ENCODE assay signal across 1 cellular context in the genomic region with DNA sequence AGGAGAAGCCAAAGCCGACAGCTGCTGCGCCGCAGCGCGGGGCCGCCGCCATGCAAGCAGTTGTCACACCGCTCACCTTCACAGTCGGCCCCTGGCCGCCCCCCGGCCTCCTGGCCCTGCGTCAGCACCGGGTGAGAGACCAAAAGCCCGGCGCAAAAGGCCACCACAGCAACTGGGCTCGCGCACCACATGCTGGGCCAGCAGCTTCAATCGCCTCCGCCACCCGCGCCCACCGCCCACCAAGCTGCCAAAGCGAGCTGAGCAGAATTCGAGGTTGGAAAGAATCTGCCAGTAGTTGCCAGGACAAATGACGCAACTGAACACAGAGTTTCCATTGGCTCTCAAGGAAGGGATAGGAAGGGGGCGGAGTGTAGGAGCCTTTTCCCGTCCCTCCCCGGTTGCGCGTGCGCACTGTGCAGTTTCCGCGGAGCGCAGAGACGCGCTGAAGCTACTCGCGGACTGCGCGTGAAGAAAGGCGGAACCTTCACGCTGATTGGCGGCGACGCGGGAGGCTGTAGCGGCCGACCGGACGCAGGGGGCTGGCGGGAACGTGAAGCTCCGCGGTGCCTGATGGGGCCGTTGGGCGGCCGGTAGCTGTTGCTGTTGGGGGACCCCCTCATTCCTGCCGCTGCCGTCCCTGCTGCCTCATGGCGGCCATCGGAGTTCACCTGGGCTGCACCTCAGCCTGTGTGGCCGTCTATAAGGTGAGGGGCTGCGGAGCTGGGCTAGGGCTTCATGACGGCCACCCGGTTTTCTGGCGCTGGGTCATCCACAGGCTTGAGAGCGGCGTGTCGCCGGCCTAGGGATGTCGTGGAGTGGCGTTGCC.
TF ChIP-seq lines count a peak whose summit lies in the region.

A gene (minus strand): TSS at position 282 of the 826 bp plus-strand sequence. CDS start 91 bp downstream, at position 191.
A gene with protein sequence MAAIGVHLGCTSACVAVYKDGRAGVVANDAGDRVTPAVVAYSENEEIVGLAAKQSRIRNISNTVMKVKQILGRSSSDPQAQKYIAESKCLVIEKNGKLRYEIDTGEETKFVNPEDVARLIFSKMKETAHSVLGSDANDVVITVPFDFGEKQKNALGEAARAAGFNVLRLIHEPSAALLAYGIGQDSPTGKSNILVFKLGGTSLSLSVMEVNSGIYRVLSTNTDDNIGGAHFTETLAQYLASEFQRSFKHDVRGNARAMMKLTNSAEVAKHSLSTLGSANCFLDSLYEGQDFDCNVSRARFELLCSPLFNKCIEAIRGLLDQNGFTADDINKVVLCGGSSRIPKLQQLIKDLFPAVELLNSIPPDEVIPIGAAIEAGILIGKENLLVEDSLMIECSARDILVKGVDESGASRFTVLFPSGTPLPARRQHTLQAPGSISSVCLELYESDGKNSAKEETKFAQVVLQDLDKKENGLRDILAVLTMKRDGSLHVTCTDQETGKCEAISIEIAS (plus strand): TSS at position 551 of the 826 bp plus-strand sequence. CDS start 97 bp downstream, at position 648.
A gene with protein sequence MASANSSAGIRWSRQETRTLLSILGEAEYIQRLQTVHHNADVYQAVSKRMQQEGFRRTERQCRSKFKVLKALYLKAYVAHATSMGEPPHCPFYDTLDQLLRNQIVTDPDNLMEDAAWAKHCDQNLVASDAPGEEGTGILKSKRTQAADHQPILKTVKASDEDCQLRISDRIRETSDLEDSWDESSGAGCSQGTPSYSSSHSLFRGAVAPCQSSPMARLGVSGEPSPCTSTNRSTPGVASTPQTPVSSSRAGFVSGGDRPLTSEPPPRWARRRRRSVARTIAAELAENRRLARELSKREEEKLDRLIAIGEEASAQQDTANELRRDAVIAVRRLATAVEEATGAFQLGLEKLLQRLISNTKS (plus strand): TSS at position 551 of the 826 bp plus-strand sequence. CDS start 3,979 bp downstream, outside the sequence.

TF ChIP-seq in HepG2, 621 proteins besides CTCF, POLR2A, EP300 and RAD21 (continued from another document and continues in another):
- TF ChIP-seq, protein P1, sequence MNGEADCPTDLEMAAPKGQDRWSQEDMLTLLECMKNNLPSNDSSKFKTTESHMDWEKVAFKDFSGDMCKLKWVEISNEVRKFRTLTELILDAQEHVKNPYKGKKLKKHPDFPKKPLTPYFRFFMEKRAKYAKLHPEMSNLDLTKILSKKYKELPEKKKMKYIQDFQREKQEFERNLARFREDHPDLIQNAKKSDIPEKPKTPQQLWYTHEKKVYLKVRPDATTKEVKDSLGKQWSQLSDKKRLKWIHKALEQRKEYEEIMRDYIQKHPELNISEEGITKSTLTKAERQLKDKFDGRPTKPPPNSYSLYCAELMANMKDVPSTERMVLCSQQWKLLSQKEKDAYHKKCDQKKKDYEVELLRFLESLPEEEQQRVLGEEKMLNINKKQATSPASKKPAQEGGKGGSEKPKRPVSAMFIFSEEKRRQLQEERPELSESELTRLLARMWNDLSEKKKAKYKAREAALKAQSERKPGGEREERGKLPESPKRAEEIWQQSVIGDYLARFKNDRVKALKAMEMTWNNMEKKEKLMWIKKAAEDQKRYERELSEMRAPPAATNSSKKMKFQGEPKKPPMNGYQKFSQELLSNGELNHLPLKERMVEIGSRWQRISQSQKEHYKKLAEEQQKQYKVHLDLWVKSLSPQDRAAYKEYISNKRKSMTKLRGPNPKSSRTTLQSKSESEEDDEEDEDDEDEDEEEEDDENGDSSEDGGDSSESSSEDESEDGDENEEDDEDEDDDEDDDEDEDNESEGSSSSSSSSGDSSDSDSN (CRISPR knock-in tag; IDR thresholded peaks at IDR 0.05): peak; percentile 67; the same call in 1 of the 2 replicates
- TF ChIP-seq NCOA2 (CRISPR knock-in tag; IDR thresholded peaks at IDR 0.05) (peak; percentile 27; the same call in 1 of the 2 replicates), ISX (CRISPR knock-in tag; conservative IDR thresholded peaks at IDR 0.05) (0 out of 2 replicates have a peak, but pooled peaks have one; percentile 56), RBM39 (IDR thresholded peaks at IDR 0.05; ENCODE audit: low read depth, low read length, poor library complexity, severe bottlenecking) (no peak), JUND (CRISPR knock-in tag; IDR thresholded peaks at IDR 0.05) (no peak; the same call in 1 of the 2 replicates), SP5 (CRISPR knock-in tag; IDR thresholded peaks at IDR 0.05; ENCODE audit: borderline replicate concordance, low read depth) (0 out of 2 replicates have a peak, but pooled peaks have one; percentile 3), NCOA5 (CRISPR knock-in tag; IDR thresholded peaks at IDR 0.05) (no peak), ZNF775 (CRISPR knock-in tag; IDR thresholded peaks at IDR 0.05; ENCODE audit: borderline replicate concordance) (no peak), ZNF607 (CRISPR knock-in tag; IDR thresholded peaks at IDR 0.05; ENCODE audit: borderline replicate concordance) (peak; percentile 70; the same call in 1 of the 2 replicates), TCF12 (IDR thresholded peaks at IDR 0.05) (no peak), TCF12 (CRISPR knock-in tag; IDR thresholded peaks at IDR 0.05) (peak; percentile 27; the same call in 1 of the 2 replicates), ZFP36L1 (CRISPR knock-in tag; IDR thresholded peaks at IDR 0.05) (no peak), ZNF746 (CRISPR knock-in tag; IDR thresholded peaks at IDR 0.05) (peak; percentile 60; the same call in 1 of the 2 replicates), NKX3-1 (CRISPR knock-in tag; IDR thresholded peaks at IDR 0.05) (peak; percentile 73; the same call in 1 of the 2 replicates), REL (CRISPR knock-in tag; conservative IDR thresholded peaks at IDR 0.05) (peak; percentile 76; the same call in 1 of the 2 replicates), ZNF552 (CRISPR knock-in tag; IDR thresholded peaks at IDR 0.05; ENCODE audit: borderline replicate concordance) (peak; percentile 78; the same call in 1 of the 2 replicates), MED13 (CRISPR knock-in tag; IDR thresholded peaks at IDR 0.05) (peak; percentile 73; the same call in 1 of the 2 replicates), ATF1 (CRISPR knock-in tag; IDR thresholded peaks at IDR 0.05) (peak; percentile 95), ZNF768 (CRISPR knock-in tag; IDR thresholded peaks at IDR 0.05) (no peak; the same call in 1 of the 2 replicates), ZNF766 (CRISPR knock-in tag; IDR thresholded peaks at IDR 0.05; ENCODE audit: borderline replicate concordance) (peak; percentile 18; the same call in 1 of the 2 replicates), POLR2G (IDR thresholded peaks at IDR 0.05; ENCODE audit: low read depth, low read length) (peak; percentile 78), CREB1 (IDR thresholded peaks at IDR 0.05) (peak; percentile 96), CREB1 (CRISPR knock-in tag; IDR thresholded peaks at IDR 0.05) (peak; percentile 99), FOXA3 (CRISPR knock-in tag; IDR thresholded peaks at IDR 0.05) (peak; percentile 34), TOE1 (CRISPR knock-in tag; IDR thresholded peaks at IDR 0.05) (peak; percentile 55; the same call in 1 of the 2 replicates), MEIS1 (CRISPR knock-in tag; IDR thresholded peaks at IDR 0.05; ENCODE audit: borderline replicate concordance) (peak; percentile 69; the same call in 1 of the 2 replicates), ZNF180 (CRISPR knock-in tag; IDR thresholded peaks at IDR 0.05; ENCODE audit: borderline replicate concordance, low read depth) (peak; percentile 55; the same call in 1 of the 2 replicates), GFI1 (CRISPR knock-in tag; IDR thresholded peaks at IDR 0.05; ENCODE audit: borderline replicate concordance) (no peak; the same call in 1 of the 2 replicates), ZC3H13 (CRISPR knock-in tag; IDR thresholded peaks at IDR 0.05) (peak; percentile 72), SATB2 (CRISPR knock-in tag; IDR thresholded peaks at IDR 0.05) (no peak), ZNF550 (CRISPR knock-in tag; IDR thresholded peaks at IDR 0.05; ENCODE audit: borderline replicate concordance) (0 out of 2 replicates have a peak, but pooled peaks have one; percentile 68), NONO (IDR thresholded peaks at IDR 0.05) (no peak), NONO (CRISPR knock-in tag; conservative IDR thresholded peaks at IDR 0.05) (peak; percentile 27), ZKSCAN8 (CRISPR knock-in tag; IDR thresholded peaks at IDR 0.05; ENCODE audit: borderline replicate concordance) (no peak), STAT5B (CRISPR knock-in tag; IDR thresholded peaks at IDR 0.05) (no peak), GATAD1 (CRISPR knock-in tag; IDR thresholded peaks at IDR 0.05) (peak; percentile 95), RXRA (CRISPR knock-in tag; IDR thresholded peaks at IDR 0.05) (peak; percentile 55), MZF1 (CRISPR knock-in tag; IDR thresholded peaks at IDR 0.05; ENCODE audit: borderline replicate concordance) (0 out of 2 replicates have a peak, but pooled peaks have one; percentile 15), ADNP (CRISPR knock-in tag; IDR thresholded peaks at IDR 0.05) (no peak), SP140L (CRISPR knock-in tag; IDR thresholded peaks at IDR 0.05; ENCODE audit: borderline replicate concordance) (no peak), CC2D1A (CRISPR knock-in tag; IDR thresholded peaks at IDR 0.05) (no peak), NFIB (CRISPR knock-in tag; IDR thresholded peaks at IDR 0.05; ENCODE audit: borderline replicate concordance) (no peak), ZNF781 (CRISPR knock-in tag; IDR thresholded peaks at IDR 0.05; ENCODE audit: borderline replicate concordance, not compliant biosample characterization) (peak; percentile 24)
- TF ChIP-seq, protein P2, sequence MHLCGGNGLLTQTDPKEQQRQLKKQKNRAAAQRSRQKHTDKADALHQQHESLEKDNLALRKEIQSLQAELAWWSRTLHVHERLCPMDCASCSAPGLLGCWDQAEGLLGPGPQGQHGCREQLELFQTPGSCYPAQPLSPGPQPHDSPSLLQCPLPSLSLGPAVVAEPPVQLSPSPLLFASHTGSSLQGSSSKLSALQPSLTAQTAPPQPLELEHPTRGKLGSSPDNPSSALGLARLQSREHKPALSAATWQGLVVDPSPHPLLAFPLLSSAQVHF (CRISPR knock-in tag; IDR thresholded peaks at IDR 0.05): peak; percentile 82; the same call in 1 of the 2 replicates
- TF ChIP-seq, protein P3, sequence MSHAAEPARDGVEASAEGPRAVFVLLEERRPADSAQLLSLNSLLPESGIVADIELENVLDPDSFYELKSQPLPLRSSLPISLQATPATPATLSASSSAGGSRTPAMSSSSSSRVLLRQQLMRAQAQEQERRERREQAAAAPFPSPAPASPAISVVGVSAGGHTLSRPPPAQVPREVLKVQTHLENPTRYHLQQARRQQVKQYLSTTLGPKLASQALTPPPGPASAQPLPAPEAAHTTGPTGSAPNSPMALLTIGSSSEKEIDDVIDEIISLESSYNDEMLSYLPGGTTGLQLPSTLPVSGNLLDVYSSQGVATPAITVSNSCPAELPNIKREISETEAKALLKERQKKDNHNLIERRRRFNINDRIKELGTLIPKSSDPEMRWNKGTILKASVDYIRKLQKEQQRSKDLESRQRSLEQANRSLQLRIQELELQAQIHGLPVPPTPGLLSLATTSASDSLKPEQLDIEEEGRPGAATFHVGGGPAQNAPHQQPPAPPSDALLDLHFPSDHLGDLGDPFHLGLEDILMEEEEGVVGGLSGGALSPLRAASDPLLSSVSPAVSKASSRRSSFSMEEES (CRISPR knock-in tag; IDR thresholded peaks at IDR 0.05): 0 out of 2 replicates have a peak, but pooled peaks have one; percentile 19
- TF ChIP-seq, protein P4, sequence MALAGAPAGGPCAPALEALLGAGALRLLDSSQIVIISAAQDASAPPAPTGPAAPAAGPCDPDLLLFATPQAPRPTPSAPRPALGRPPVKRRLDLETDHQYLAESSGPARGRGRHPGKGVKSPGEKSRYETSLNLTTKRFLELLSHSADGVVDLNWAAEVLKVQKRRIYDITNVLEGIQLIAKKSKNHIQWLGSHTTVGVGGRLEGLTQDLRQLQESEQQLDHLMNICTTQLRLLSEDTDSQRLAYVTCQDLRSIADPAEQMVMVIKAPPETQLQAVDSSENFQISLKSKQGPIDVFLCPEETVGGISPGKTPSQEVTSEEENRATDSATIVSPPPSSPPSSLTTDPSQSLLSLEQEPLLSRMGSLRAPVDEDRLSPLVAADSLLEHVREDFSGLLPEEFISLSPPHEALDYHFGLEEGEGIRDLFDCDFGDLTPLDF (CRISPR knock-in tag; IDR thresholded peaks at IDR 0.05): peak; percentile 93
- TF ChIP-seq, protein P5, sequence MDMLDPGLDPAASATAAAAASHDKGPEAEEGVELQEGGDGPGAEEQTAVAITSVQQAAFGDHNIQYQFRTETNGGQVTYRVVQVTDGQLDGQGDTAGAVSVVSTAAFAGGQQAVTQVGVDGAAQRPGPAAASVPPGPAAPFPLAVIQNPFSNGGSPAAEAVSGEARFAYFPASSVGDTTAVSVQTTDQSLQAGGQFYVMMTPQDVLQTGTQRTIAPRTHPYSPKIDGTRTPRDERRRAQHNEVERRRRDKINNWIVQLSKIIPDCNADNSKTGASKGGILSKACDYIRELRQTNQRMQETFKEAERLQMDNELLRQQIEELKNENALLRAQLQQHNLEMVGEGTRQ (IDR thresholded peaks at IDR 0.05; ENCODE audit: low read depth, low read length): no peak
- TF ChIP-seq, protein P5 (CRISPR knock-in tag; IDR thresholded peaks at IDR 0.05; ENCODE audit: borderline replicate concordance): no peak; the same call in 1 of the 2 replicates
- TF ChIP-seq, protein P6, sequence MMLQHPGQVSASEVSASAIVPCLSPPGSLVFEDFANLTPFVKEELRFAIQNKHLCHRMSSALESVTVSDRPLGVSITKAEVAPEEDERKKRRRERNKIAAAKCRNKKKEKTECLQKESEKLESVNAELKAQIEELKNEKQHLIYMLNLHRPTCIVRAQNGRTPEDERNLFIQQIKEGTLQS (CRISPR knock-in tag; IDR thresholded peaks at IDR 0.05): 0 out of 2 replicates have a peak, but pooled peaks have one; percentile 11
- TF ChIP-seq, protein P7, sequence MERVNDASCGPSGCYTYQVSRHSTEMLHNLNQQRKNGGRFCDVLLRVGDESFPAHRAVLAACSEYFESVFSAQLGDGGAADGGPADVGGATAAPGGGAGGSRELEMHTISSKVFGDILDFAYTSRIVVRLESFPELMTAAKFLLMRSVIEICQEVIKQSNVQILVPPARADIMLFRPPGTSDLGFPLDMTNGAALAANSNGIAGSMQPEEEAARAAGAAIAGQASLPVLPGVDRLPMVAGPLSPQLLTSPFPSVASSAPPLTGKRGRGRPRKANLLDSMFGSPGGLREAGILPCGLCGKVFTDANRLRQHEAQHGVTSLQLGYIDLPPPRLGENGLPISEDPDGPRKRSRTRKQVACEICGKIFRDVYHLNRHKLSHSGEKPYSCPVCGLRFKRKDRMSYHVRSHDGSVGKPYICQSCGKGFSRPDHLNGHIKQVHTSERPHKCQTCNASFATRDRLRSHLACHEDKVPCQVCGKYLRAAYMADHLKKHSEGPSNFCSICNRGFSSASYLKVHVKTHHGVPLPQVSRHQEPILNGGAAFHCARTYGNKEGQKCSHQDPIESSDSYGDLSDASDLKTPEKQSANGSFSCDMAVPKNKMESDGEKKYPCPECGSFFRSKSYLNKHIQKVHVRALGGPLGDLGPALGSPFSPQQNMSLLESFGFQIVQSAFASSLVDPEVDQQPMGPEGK (CRISPR knock-in tag; IDR thresholded peaks at IDR 0.05): peak; percentile 56
